Comparison of ENCODE assay signal across 10 cellular contexts in genomic region chr11:57340228-57340627, GRCh38. TPM values are rescaled to one million over a fixed set of nuclear protein-coding genes. Genes with fewer than 3 reads are reported as not detected.
A peak's percentile ranks its signal among the peaks of the same experiment; 100 is the strongest.
DNase-seq lines count a peak whose midpoint lies in the region; ATAC-seq and TF ChIP-seq lines count a peak whose summit lies in the region.
"Had no signal": no experiment of that assay in that cellular context is flagged by ENCODE, and none has a peak within 500 bp of the region (broad histone marks: within the 10 kb centered on the region; RNA-seq: fewer than 3 reads in every experiment).

No MANE protein-coding gene starts in this region.

- no peak overlapping the region for H2AK5ac ChIP-seq in neuronal stem cell (ENCODE audit: low read depth, low read length)

- H2AFZ ChIP-seq in neuronal stem cell (ENCODE audit: low read length), result peak overlapping the region; percentile 74

- H3K79me1 ChIP-seq in neuronal stem cell (ENCODE audit: low read depth, low read length), result no peaks in the 10 kb centered on the region

- intact Hi-C loops in lower leg skin (cut with DNase I; ENCODE audit: low total_unique reads), result loop anchor here (5.0 to 10.0 kb wide), 3 partner anchors 115 to 302 kb away; no protein-coding TSS in a partner anchor

- DNase-seq in GM13977 (ENCODE audit: low spot score) (no peak), NCI-H1436 treated with DMSO at 0.1 percent for 48 hours (lab: John Stamatoyannopoulos, UW) (peak; percentile 34), ecto neural progenitor cell (ENCODE audit: low spot score) (peak; percentile 71), neuronal stem cell (ENCODE audit: low spot score) (no peak), NCI-H1092 (lab: John Stamatoyannopoulos, UW) (no peak), lower leg skin (ENCODE audit: low spot score in 2 of 2) (no peak)
- DNase-seq: MG63, naive B cell had no signal

- no peak overlapping the region for H3K4ac ChIP-seq in neuronal stem cell (ENCODE audit: low read length)

- H3K18ac ChIP-seq in neuronal stem cell (ENCODE audit: low read length), result no peak overlapping the region

- H3K27ac ChIP-seq in neuronal stem cell (replicated peaks; ENCODE audit: low read length), result no peak overlapping the region
- H3K27ac ChIP-seq: epithelial cell of prostate had no signal

- H3K23ac ChIP-seq in neuronal stem cell (ENCODE audit: low read depth, low read length, poor library complexity), result no peak overlapping the region

- peaks cover 27 to 32% of the 10 kb centered on the region in 2 donors for H3K4me1 ChIP-seq in neuronal stem cell (ENCODE audit: control insufficient read depth in 2 of 2, insufficient read depth in 1 of 2, low read depth in 1 of 2, low read length in 2 of 2)

- ATAC-seq in GM21529 (IDR thresholded peaks at IDR 0.05; ENCODE audit: unreplicated experiment), result no peak

- no peak overlapping the region for H2BK120ac ChIP-seq in neuronal stem cell (ENCODE audit: low read depth, low read length)

- no peaks in the 10 kb centered on the region for H3K9me3 ChIP-seq in neuronal stem cell (replicated peaks in 1 of 2; ENCODE audit: control insufficient read depth in 2 of 2, insufficient read depth in 1 of 2, low read depth in 1 of 2, low read length in 2 of 2)
- H3K9me3 ChIP-seq: MG63 had no signal

- H2BK15ac ChIP-seq in neuronal stem cell (ENCODE audit: low read length), result no peak overlapping the region

- TF ChIP-seq POLR2A in lower leg skin (IDR thresholded peaks at IDR 0.05), result no peak

- H4K8ac ChIP-seq in neuronal stem cell (ENCODE audit: low read depth, low read length), result no peak overlapping the region

- peak; percentile 23 for TF ChIP-seq CTCF in GM13977 (IDR thresholded peaks at IDR 0.05; ENCODE audit: extremely low read depth, insufficient read depth, missing control alignments)
- no peak for TF ChIP-seq CTCF in lower leg skin (IDR thresholded peaks at IDR 0.05)

- in situ Hi-C loops in GM13977 (cut with MboI; ENCODE audit: low pct_unique_long_range_greater_than_20kb, low sequenced_read_pairs, unreplicated experiment), result no loop called here

- no peak overlapping the region for H2BK12ac ChIP-seq in neuronal stem cell (ENCODE audit: low read length)

- H3K27me3 ChIP-seq in neuronal stem cell (ENCODE audit: control insufficient read depth in 3 of 3, insufficient read depth in 3 of 3, low read depth in 1 of 3, low read length in 3 of 3), result no peaks in the 10 kb centered on the region
- H3K27me3 ChIP-seq: MG63 had no signal

- H3K4me3 ChIP-seq in neuronal stem cell (ENCODE audit: low read length in 2 of 2) (no peak overlapping the region), lower leg skin (ENCODE audit: low read depth, poor library complexity, severe bottlenecking) (no peak overlapping the region)
- H3K4me3 ChIP-seq: MG63 had no signal

- no peak overlapping the region for H3K4me2 ChIP-seq in neuronal stem cell (ENCODE audit: insufficient read depth, low read length, poor library complexity, severe bottlenecking)

- H3K9ac ChIP-seq in neuronal stem cell (ENCODE audit: low read depth, low read length, poor library complexity), result no peak overlapping the region

- H2BK5ac ChIP-seq in neuronal stem cell (ENCODE audit: low read length), result no peak overlapping the region

- H4K91ac ChIP-seq in neuronal stem cell (ENCODE audit: low read depth, low read length, poor library complexity), result no peak overlapping the region

- no peak overlapping the region for H3K14ac ChIP-seq in neuronal stem cell (ENCODE audit: low read length)

- H3K36me3 ChIP-seq in neuronal stem cell (replicated peaks in 1 of 2; ENCODE audit: control insufficient read depth in 2 of 2, insufficient read depth in 2 of 2, low read length in 2 of 2), result no peaks in the 10 kb centered on the region
- H3K36me3 ChIP-seq: MG63 had no signal

- WGBS in neuronal stem cell (ENCODE audit: extremely low coverage in 2 of 2, insufficient read length in 2 of 2, insufficient replicate concordance in 1 of 2), 2 donors, result no CpG with 5 or more reads among the region's 9 CpGs
- WGBS in lower leg skin, 2 donors, result 18 to 20% methylated on average over 9 of the region's 9 CpGs

RNA-seq across cellular contexts. Expression of gene P2RX3, which starts 2.1 kb away (rescaled TPM):
- 2.9 TPM for polyA plus RNA-seq in neuronal stem cell (2013, experiment 1 of 2)
- 2.7 TPM for polyA plus RNA-seq in neuronal stem cell (2013, experiment 2 of 2)
- not detected for total RNA-seq in lower leg skin

RNA-seq across cellular contexts. Expression of gene SSRP1, which starts 4.5 kb away (rescaled TPM):
- 208 TPM for polyA plus RNA-seq in neuronal stem cell (2013, experiment 1 of 2)
- 198 TPM for polyA plus RNA-seq in neuronal stem cell (2013, experiment 2 of 2)
- total RNA-seq in lower leg skin, result 10 to 100 TPM; 66.1 to 76.1 (median 74.6) TPM

RNA-seq across cellular contexts. Expression of gene TNKS1BP1, which starts 15.5 kb away (rescaled TPM):
- 77.7 TPM for polyA plus RNA-seq in neuronal stem cell (2013, experiment 1 of 2)
- 73.2 TPM for polyA plus RNA-seq in neuronal stem cell (2013, experiment 2 of 2)
- 100 to 1,000 TPM; 219 to 273 (median 230) TPM for total RNA-seq in lower leg skin

RNA-seq across cellular contexts. Expression of gene PRG3, which starts 40.7 kb away (rescaled TPM):
- polyA plus RNA-seq in neuronal stem cell (2013, experiment 1 of 2), result not detected
- polyA plus RNA-seq in neuronal stem cell (2013, experiment 2 of 2), result not detected
- total RNA-seq in lower leg skin, result not detected

RNA-seq across cellular contexts. Expression of gene PRG2, which starts 50.2 kb away (rescaled TPM):
- polyA plus RNA-seq in neuronal stem cell (2013, experiment 1 of 2), result 0.24 TPM
- polyA plus RNA-seq in neuronal stem cell (2013, experiment 2 of 2), result 0.22 TPM
- total RNA-seq in lower leg skin, result 1 to 10 TPM in 1 of 4 donors, under 1 TPM in 1, not detected in 2; 0.84 to 1.7 TPM

Comparison
In these comparisons a context has a peak if more than half of its experiments do, and no peak if none do; other contexts are left out.
1. DNase-seq: peak in NCI-H1436 treated with DMSO at 0.1 percent for 48 hours (single experiment) and ecto neural progenitor cell (single experiment); none in GM13977 (single experiment), neuronal stem cell (single experiment), NCI-H1092 (single experiment) and lower leg skin (0 of 2).